In genomic region chr17:74671031-74671771, GRCh38 we compare ENCODE assay signal across 10 cellular contexts. TPM values are rescaled to one million over a fixed set of nuclear protein-coding genes. Genes with fewer than 3 reads are reported as not detected.
DNase-seq lines count a peak whose midpoint lies in the region; ATAC-seq, FAIRE-seq and TF ChIP-seq lines count a peak whose summit lies in the region.
"Had no signal": no experiment of that assay in that cellular context is flagged by ENCODE, and none has a peak within 500 bp of the region (broad histone marks: within the 10 kb centered on the region; RNA-seq: fewer than 3 reads in every experiment).

No MANE protein-coding gene starts in this region.

- H4K91ac ChIP-seq in H1 (replicated peaks; ENCODE audit: insufficient read length, low read length) = no peak overlapping the region

- no peaks in the 10 kb centered on the region for H3K36me3 ChIP-seq in H1 (ENCODE audit: control insufficient read depth in 2 of 4, insufficient read depth in 4 of 4, low read length in 3 of 4)
- H3K36me3 ChIP-seq in mesendoderm (ENCODE audit: control insufficient read depth, insufficient read depth, low read length) = no peaks in the 10 kb centered on the region

- H4K8ac ChIP-seq in H1 (ENCODE audit: extremely low read depth, insufficient read depth, low read length) (no peak overlapping the region; the same call in 1 of the 2 replicates), mesendoderm (ENCODE audit: low read depth, low read length) (no peak overlapping the region)

- H3K27ac ChIP-seq in H1 (ENCODE audit: low read depth, low read length) (no peak overlapping the region), mesendoderm (ENCODE audit: low read depth, low read length) (no peak overlapping the region)
- H3K27ac ChIP-seq: epithelial cell of prostate had no signal

- POLR2A ChIA-PET in H1 (lab: Charles Lee; ENCODE audit: partially characterized antibody) = interaction anchor here (0.6 to 1.2 kb wide), 4 partner anchors 10 to 672 kb away, joined by 3 to 4 read pairs (median 4); partner anchors contain the start of gene RAB37

- no peak overlapping the region for H3K4me3 ChIP-seq in AG09309 (ENCODE audit: control insufficient read depth, low read depth, low read length)
- peak overlapping the region in 2 of 4 experiments; percentile 11 to 32; a peak in 2 of 8 replicates for H3K4me3 ChIP-seq in H1 (ENCODE audit: extremely low read depth in 1 of 4, insufficient read depth in 2 of 4, low read depth in 3 of 4, low read length in 4 of 4)
- no peak overlapping the region for H3K4me3 ChIP-seq in mesendoderm (ENCODE audit: low read length)

- H3K4me1 ChIP-seq in H1 (replicated peaks in 1 of 4; ENCODE audit: control insufficient read depth in 3 of 4, insufficient read depth in 4 of 4, low read length in 3 of 4) (no peaks in the 10 kb centered on the region; a peak in 1 of 7 replicates), mesendoderm (ENCODE audit: control insufficient read depth, low read depth, low read length) (no peaks in the 10 kb centered on the region)

- H3K27me3 ChIP-seq in H1 (replicated peaks in 1 of 4; ENCODE audit: control insufficient read depth in 3 of 4, extremely low read depth in 1 of 4, insufficient read depth in 3 of 4, low read length in 3 of 4) = peaks cover 10 to 53% (median 35%) of the 10 kb centered on the region in 4 experiments
- peaks cover 17% of the 10 kb centered on the region for H3K27me3 ChIP-seq in mesendoderm (ENCODE audit: insufficient read depth, low read length, poor library complexity)

- peak; percentile 5 for DNase-seq in AG09309 (ENCODE audit: low read depth)
- peak; percentile 53 for DNase-seq in KG1 (lab: John Stamatoyannopoulos, UW)
- DNase-seq in activated CD8-positive, alpha-beta memory T cell treated with anti-CD3 and anti-CD28 coated beads for 48 hours (ENCODE audit: low read depth in 2 of 3, low spot score in 2 of 3) = peak; percentile 30 to 49 (median 42)
- peak; percentile 81 to 97 for DNase-seq in H1 (ENCODE audit: low read depth in 1 of 2, low spot score in 2 of 2)
- DNase-seq in mesendoderm = peak; percentile 94
- DNase-seq in stimulated activated CD8-positive, alpha-beta memory T cell treated with anti-CD3 and anti-CD28 coated beads, Interleukin-2, amount 100 ng/mL, for 1 hour (ENCODE audit: low read depth in 2 of 2) = peak; percentile 39 to 41

- no peak overlapping the region for H3K9ac ChIP-seq in H1 (replicated peaks in 1 of 4; ENCODE audit: extremely low read depth in 1 of 4, low read depth in 3 of 4, low read length in 3 of 4)
- no peak overlapping the region for H3K9ac ChIP-seq in mesendoderm (ENCODE audit: low read length)

- H3K4me2 ChIP-seq in H1 (ENCODE audit: insufficient read depth in 1 of 2, low read depth in 2 of 2, low read length in 2 of 2) = peak overlapping the region; percentile 28 to 65
- no peak overlapping the region for H3K4me2 ChIP-seq in mesendoderm (ENCODE audit: low read length)

- no peak; a peak in 1 of 4 replicates for TF ChIP-seq RAD21 in H1 (IDR thresholded peaks at IDR 0.05 in 1 of 2, conservative IDR thresholded peaks at IDR 0.05 in 1 of 2; ENCODE audit: low read depth in 2 of 2, low read length in 2 of 2)

- no peak for TF ChIP-seq CTCF in AG09309 (IDR thresholded peaks at IDR 0.05; ENCODE audit: control insufficient read depth, insufficient read depth, low read depth, low read length, missing control alignments)
- no peak for TF ChIP-seq CTCF in H1 (IDR thresholded peaks at IDR 0.05; ENCODE audit: control extremely low read depth in 1 of 3, insufficient read depth in 1 of 3, low read depth in 1 of 3, low read length in 3 of 3)

- no peak overlapping the region for H2BK15ac ChIP-seq in H1 (ENCODE audit: low read length)
- H2BK15ac ChIP-seq in mesendoderm (replicated peaks; ENCODE audit: low read depth) = no peak overlapping the region

- TF ChIP-seq EP300 in H1 (IDR thresholded peaks at IDR 0.05; ENCODE audit: borderline replicate concordance in 1 of 2, low read depth in 2 of 2, low read length in 2 of 2) = no peak

- no peak overlapping the region for H2BK12ac ChIP-seq in H1 (ENCODE audit: low read depth, low read length)

- no peak for TF ChIP-seq POLR2A in H1 (IDR thresholded peaks at IDR 0.05; ENCODE audit: control extremely low read depth in 1 of 2, low read depth in 2 of 2, low read length in 2 of 2)

- H3K23me2 ChIP-seq in H1 (ENCODE audit: low read depth, low read length) = no peaks in the 10 kb centered on the region

- H3K18ac ChIP-seq in H1 (ENCODE audit: extremely low read depth, low read length) = no peak overlapping the region
- H3K18ac ChIP-seq in mesendoderm (ENCODE audit: low read length) = no peak overlapping the region

- peaks cover 0 to 7% of the 10 kb centered on the region in 2 experiments for H4K20me1 ChIP-seq in H1 (replicated peaks in 1 of 2; ENCODE audit: control insufficient read depth in 1 of 2, insufficient read depth in 2 of 2, low read length in 2 of 2)

- H3K4ac ChIP-seq in H1 (replicated peaks; ENCODE audit: insufficient read length, low read depth, low read length) (no peak overlapping the region), mesendoderm (ENCODE audit: low read depth, low read length) (no peak overlapping the region)

- H3K79me2 ChIP-seq in H1 (ENCODE audit: control insufficient read depth in 1 of 2, insufficient read depth in 2 of 2, low read length in 2 of 2) = no peaks in the 10 kb centered on the region
- no peaks in the 10 kb centered on the region for H3K79me2 ChIP-seq in mesendoderm (ENCODE audit: control insufficient read depth, insufficient read depth, low read length)

- CTCF ChIA-PET in H1 (lab: Charles Lee; ENCODE audit: partially characterized antibody) = interaction anchor here (0.6 to 6.1 kb wide), 12 partner anchors 10 to 197 kb away, joined by 3 to 40 read pairs (median 6); partner anchors contain the start of genes CD300H and RAB37

- H4K5ac ChIP-seq in H1 (ENCODE audit: insufficient read length, low read depth, low read length) = no peak overlapping the region
- no peak overlapping the region for H4K5ac ChIP-seq in mesendoderm (ENCODE audit: low read length)

- H3K9me3 ChIP-seq in H1 (ENCODE audit: insufficient read depth in 2 of 2, low read depth in 1 of 2, low read length in 1 of 2) = no peaks in the 10 kb centered on the region

- H2BK20ac ChIP-seq in H1 (ENCODE audit: low read length) = no peak overlapping the region

- no peak overlapping the region for H3K56ac ChIP-seq in H1 (replicated peaks; ENCODE audit: insufficient read length, low read depth, low read length)
- H3K56ac ChIP-seq in mesendoderm (ENCODE audit: low read length) = no peak overlapping the region

- 11% methylated on average over 57 of the region's 57 CpGs; no CpG with 5 or more reads in 1 of the 2 experiments for WGBS in H1 (ENCODE audit: extremely low coverage in 1 of 2, insufficient coverage in 1 of 2, insufficient read length in 1 of 2, insufficient replicate concordance in 2 of 2, low coverage in 1 of 2, low lambda C conversion rate in 2 of 2, missing lambda C conversion rate in 1 of 2), 2 experiments
- WGBS in mesendoderm (ENCODE audit: extremely low coverage, insufficient coverage, low lambda C conversion rate) = no CpG with 5 or more reads among the region's 57 CpGs

- no peak overlapping the region for H3K14ac ChIP-seq in H1 (ENCODE audit: insufficient read length)

- H2BK120ac ChIP-seq in H1 (replicated peaks; ENCODE audit: low read depth, low read length) (no peak overlapping the region), mesendoderm (ENCODE audit: low read depth, low read length) (no peak overlapping the region)

- no peak overlapping the region for H3K23ac ChIP-seq in H1 (ENCODE audit: insufficient read length)
- H3K23ac ChIP-seq in mesendoderm (ENCODE audit: low read length) = no peak overlapping the region

- no peak overlapping the region for H2AK5ac ChIP-seq in H1 (ENCODE audit: low read depth, low read length)
- no peak overlapping the region for H2AK5ac ChIP-seq in mesendoderm (ENCODE audit: low read length)

- no peak overlapping the region for H2AFZ ChIP-seq in H1 (ENCODE audit: low read length)

- no peaks in the 10 kb centered on the region for H3K79me1 ChIP-seq in H1 (ENCODE audit: low read depth, low read length)
- H3K79me1 ChIP-seq in mesendoderm (ENCODE audit: low read length) = no peaks in the 10 kb centered on the region

- H2BK5ac ChIP-seq in H1 (ENCODE audit: low read depth, low read length) = no peak overlapping the region
- H2BK5ac ChIP-seq in mesendoderm (ENCODE audit: low read length) = no peak overlapping the region

- FAIRE-seq in H1 (lab: Jason Lieb, UNC) = peak; percentile 57
- FAIRE-seq: G401.6 had no signal

- no peak for ATAC-seq in HG02852 (IDR thresholded peaks at IDR 0.05; ENCODE audit: unreplicated experiment)
- ATAC-seq in GM18907 (IDR thresholded peaks at IDR 0.05; ENCODE audit: unreplicated experiment) = no peak

TF ChIP-seq in H1, 55 proteins besides CTCF, POLR2A, EP300 and RAD21 (continues in another document):
- peak; percentile 47; the same call in 1 of the 2 replicates for TF ChIP-seq TEAD4 (IDR thresholded peaks at IDR 0.05; ENCODE audit: low read depth, low read length)

RNA-seq across cellular contexts. Expression of gene CD300LF, which starts 41.5 kb away (rescaled TPM):
- not detected in 2 replicates for total RNA-seq in H1 (2021; fragmentation: NEBNext Ultra II Directional; extraction: Animal tissue kit (Norgen Biotek cat#: 25700))
- not detected in 2 replicates for polyA plus RNA-seq in H1 (2011; rRNA removed)
- not detected for polyA plus RNA-seq in H1 (2011; cell fraction: cytosol; rRNA removed)
- not detected for polyA plus RNA-seq in H1 (2011; cell fraction: nucleus; rRNA removed)
- not detected in 4 replicates for polyA plus RNA-seq in H1 (2012, experiment 1 of 2)
- polyA plus RNA-seq in H1 (2012, experiment 2 of 2) = not detected
- not detected for polyA plus RNA-seq in H1 (2013, experiment 1 of 2)
- polyA plus RNA-seq in H1 (2013, experiment 2 of 2) = not detected
- polyA minus RNA-seq in H1 (2011; rRNA and poly(A)+ RNA removed) = not detected in 2 replicates
- polyA minus RNA-seq in H1 (2011; cell fraction: cytosol; rRNA and poly(A)+ RNA removed) = not detected
- not detected for polyA minus RNA-seq in H1 (2011; cell fraction: nucleus; rRNA and poly(A)+ RNA removed)
- polyA plus RNA-seq in mesendoderm (2013, experiment 1 of 2) = not detected
- not detected for polyA plus RNA-seq in mesendoderm (2013, experiment 2 of 2)

RNA-seq across cellular contexts. Expression of gene CD300E, which starts 47.7 kb away (rescaled TPM):
- not detected in 2 replicates for total RNA-seq in H1 (2021; fragmentation: NEBNext Ultra II Directional; extraction: Animal tissue kit (Norgen Biotek cat#: 25700))
- polyA plus RNA-seq in H1 (2011; rRNA removed) = not detected in 2 replicates
- polyA plus RNA-seq in H1 (2011; cell fraction: cytosol; rRNA removed) = not detected
- not detected for polyA plus RNA-seq in H1 (2011; cell fraction: nucleus; rRNA removed)
- polyA plus RNA-seq in H1 (2012, experiment 1 of 2) = not detected in 4 replicates
- polyA plus RNA-seq in H1 (2012, experiment 2 of 2) = not detected
- polyA plus RNA-seq in H1 (2013, experiment 1 of 2) = not detected
- polyA plus RNA-seq in H1 (2013, experiment 2 of 2) = not detected
- polyA minus RNA-seq in H1 (2011; rRNA and poly(A)+ RNA removed) = not detected in 2 replicates
- polyA minus RNA-seq in H1 (2011; cell fraction: cytosol; rRNA and poly(A)+ RNA removed) = not detected
- not detected for polyA minus RNA-seq in H1 (2011; cell fraction: nucleus; rRNA and poly(A)+ RNA removed)
- 0.21 TPM for polyA plus RNA-seq in mesendoderm (2013, experiment 1 of 2)
- 0.21 TPM for polyA plus RNA-seq in mesendoderm (2013, experiment 2 of 2)

Comparison
In these comparisons a context has a peak if more than half of its experiments do, and no peak if none do; other contexts are left out.
1. DNase-seq: peak in every context shown above with its lines; median percentile 94 in mesendoderm; 89 in H1; 53 in KG1; 42 in activated CD8-positive, alpha-beta memory T cell treated with anti-CD3 and anti-CD28 coated beads for 48 hours; 40 in stimulated activated CD8-positive, alpha-beta memory T cell treated with anti-CD3 and anti-CD28 coated beads, Interleukin-2, amount 100 ng/mL, for 1 hour; 5 in AG09309.